ENCODE assay signal across 13 cellular contexts in the genomic region with DNA sequence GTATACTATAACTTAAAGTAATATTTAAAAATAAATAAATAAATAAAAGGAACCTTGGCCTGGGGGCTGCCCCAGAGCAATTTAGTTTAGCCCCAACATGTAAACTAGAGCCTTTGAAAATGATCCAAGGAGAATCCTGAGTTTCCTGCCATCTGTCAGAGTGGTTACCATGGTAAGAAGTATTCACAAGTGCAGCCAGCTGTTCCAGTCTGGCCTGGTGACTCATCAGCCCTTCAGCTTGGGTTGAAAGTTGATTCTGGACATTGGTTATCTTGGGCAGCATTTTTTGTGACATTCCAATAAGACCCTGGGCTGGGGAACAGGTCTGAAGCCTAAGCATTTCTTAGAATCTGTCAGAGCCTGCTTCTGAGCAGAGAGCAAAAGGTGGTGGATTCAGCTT.
A peak's percentile ranks its signal among the peaks of the same experiment; 100 is the strongest.
DNase-seq lines count a peak whose midpoint lies in the region; ATAC-seq and TF ChIP-seq lines count a peak whose summit lies in the region.
"Had no signal": no experiment of that assay in that cellular context is flagged by ENCODE, and none has a peak within 500 bp of the region (broad histone marks: within the 10 kb centered on the region; RNA-seq: fewer than 3 reads in every experiment).

No MANE protein-coding gene starts in this region.

- H3K4me1 ChIP-seq in heart left ventricle, result peaks cover 0 to 17% (median 0%) of the 10 kb centered on the region in 12 donors
- no peaks in the 10 kb centered on the region for H3K4me1 ChIP-seq in left ventricle myocardium inferior
- H3K4me1 ChIP-seq in SJCRH30, result peaks cover 32% of the 10 kb centered on the region

- no peaks in the 10 kb centered on the region for H3K9me3 ChIP-seq in heart left ventricle
- H3K9me3 ChIP-seq in left ventricle myocardium inferior (replicated peaks), result no peaks in the 10 kb centered on the region
- no peaks in the 10 kb centered on the region for H3K9me3 ChIP-seq in SJCRH30 (replicated peaks)

- H3K36me3 ChIP-seq in heart left ventricle, result no peaks in the 10 kb centered on the region
- H3K36me3 ChIP-seq in left ventricle myocardium inferior, result no peaks in the 10 kb centered on the region
- H3K36me3 ChIP-seq in SJCRH30, result no peaks in the 10 kb centered on the region
- H3K36me3 ChIP-seq: neural progenitor cell had no signal

- DNase-seq in heart left ventricle (peak in 2 of 5 donors; percentile 35 to 48), left ventricle myocardium inferior (no peak), SJCRH30 (peak; percentile 89 to 95), left cardiac atrium (peak; percentile 36), SKM-1 (lab: John Stamatoyannopoulos, UW; ENCODE audit: unreplicated experiment) (no peak), GM19238 (ENCODE audit: insufficient read length, low spot score) (no peak)
- DNase-seq in activated naive CD4-positive, alpha-beta T cell treated with anti-CD3 and anti-CD28 coated beads, Interleukin-2, amount 50 U/mL, for 16 hours, result no peak
- DNase-seq in stimulated activated CD4-positive, alpha-beta T cell treated with anti-CD3 and anti-CD28 coated beads, Interleukin-2, amount 100 ng/mL, for 48 hours, result no peak
- DNase-seq: CD8-positive, alpha-beta T cell; dorsolateral prefrontal cortex; Kasumi-1; stimulated activated naive CD4-positive, alpha-beta T cell treated with Interleukin-2 at 50 U/mL for 16 hours had no signal

- no peak for TF ChIP-seq POLR2A in heart left ventricle (IDR thresholded peaks at IDR 0.05)

- intact Hi-C loops in heart left ventricle (cut with DNase I) (no loop called here), left ventricle myocardium inferior (cut with micrococcal nuclease) (no loop called here), left cardiac atrium (cut with DNase I) (no loop called here)

- H3K27ac ChIP-seq in heart left ventricle (no peak overlapping the region), left ventricle myocardium inferior (replicated peaks) (no peak overlapping the region), SJCRH30 (peak overlapping the region; percentile 94)
- H3K27ac ChIP-seq: dorsolateral prefrontal cortex, neural progenitor cell had no signal

- H3K4me3 ChIP-seq in heart left ventricle, result no peak overlapping the region
- no peak overlapping the region for H3K4me3 ChIP-seq in left ventricle myocardium inferior
- H3K4me3 ChIP-seq in SJCRH30, result peak overlapping the region; percentile 3
- H3K4me3 ChIP-seq: dorsolateral prefrontal cortex, neural progenitor cell had no signal

- TF ChIP-seq CTCF in heart left ventricle (IDR thresholded peaks at IDR 0.05), result no peak
- TF ChIP-seq CTCF in left ventricle myocardium inferior (IDR thresholded peaks at IDR 0.05; ENCODE audit: borderline replicate concordance), result no peak

- H3K27me3 ChIP-seq in heart left ventricle (no peaks in the 10 kb centered on the region), left ventricle myocardium inferior (ENCODE audit: low read depth) (no peaks in the 10 kb centered on the region), SJCRH30 (no peaks in the 10 kb centered on the region)
- H3K27me3 ChIP-seq: dorsolateral prefrontal cortex, neural progenitor cell had no signal

- ATAC-seq in heart left ventricle, result peak in 3 of 4 donors; percentile 60 to 81 (median 62)
- peak in 1 of 2 donors; percentile 90 for ATAC-seq in left cardiac atrium
- ATAC-seq: CD8-positive, alpha-beta T cell had no signal

Comparison
In these comparisons a context has a peak if more than half of its experiments do, and no peak if none do; other contexts are left out.
1. DNase-seq: peak in SJCRH30 (2 of 2) and left cardiac atrium (single experiment); none in left ventricle myocardium inferior (single experiment), SKM-1 (single experiment), GM19238 (single experiment), activated naive CD4-positive, alpha-beta T cell treated with anti-CD3 and anti-CD28 coated beads, Interleukin-2, amount 50 U/mL, for 16 hours (single experiment) and stimulated activated CD4-positive, alpha-beta T cell treated with anti-CD3 and anti-CD28 coated beads, Interleukin-2, amount 100 ng/mL, for 48 hours (0 of 2).